ENCODE assay signal across 14 cellular contexts in the genomic region with DNA sequence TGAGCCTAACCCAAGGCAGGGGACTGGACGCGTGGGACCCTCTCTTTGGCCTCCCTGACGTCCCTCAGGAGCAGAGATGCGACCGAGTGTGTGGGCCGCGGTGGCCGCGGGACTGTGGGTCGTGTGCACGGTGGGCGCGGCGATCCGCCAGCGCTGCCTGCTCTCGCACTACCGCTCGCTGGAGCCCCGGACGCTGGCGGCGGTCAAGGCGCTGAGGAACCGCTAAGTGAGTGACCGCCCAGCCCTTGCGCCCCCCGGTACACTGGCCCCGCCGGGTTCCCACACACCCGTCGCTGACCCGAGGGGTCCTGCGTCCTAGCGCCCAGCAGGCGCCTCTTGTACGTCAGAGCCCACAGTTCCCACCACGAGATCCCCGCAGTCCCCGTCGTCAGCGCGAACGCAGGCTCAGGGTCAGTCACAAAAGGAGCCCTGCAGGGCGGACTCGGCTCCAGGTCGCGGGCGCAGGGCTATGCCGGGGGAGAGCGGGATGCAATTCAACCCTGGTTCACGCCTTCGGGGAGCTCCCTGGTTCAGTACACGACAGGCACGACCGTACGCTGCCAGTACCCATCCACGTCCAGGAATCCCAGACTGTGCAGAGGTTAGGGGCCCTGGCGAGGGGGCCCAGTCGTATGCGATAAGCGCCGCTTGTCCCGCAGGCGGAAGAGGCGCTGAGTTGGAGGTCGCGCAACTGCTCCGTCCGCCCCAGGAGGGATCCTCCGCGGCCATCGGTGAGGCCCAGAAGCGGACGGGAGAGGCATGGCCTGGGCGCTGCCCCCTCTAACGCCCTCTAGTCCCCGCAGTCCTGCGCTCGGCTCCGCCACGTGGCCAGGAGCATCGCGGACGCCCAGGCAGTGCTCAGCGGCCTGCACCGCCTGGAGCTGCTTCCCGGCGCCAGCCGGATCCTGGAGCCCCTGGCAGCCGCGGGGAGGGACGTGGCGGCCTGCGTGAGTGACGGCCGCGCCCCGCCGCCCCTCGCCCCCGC. TPM values are rescaled to one million over a fixed set of nuclear protein-coding genes. Genes with fewer than 3 reads are reported as not detected.
DNase-seq lines count a peak whose midpoint lies in the region; ATAC-seq, FAIRE-seq and TF ChIP-seq lines count a peak whose summit lies in the region.
"Had no signal": no experiment of that assay in that cellular context is flagged by ENCODE, and none has a peak within 500 bp of the region (broad histone marks: within the 10 kb centered on the region; RNA-seq: fewer than 3 reads in every experiment).

No MANE protein-coding gene starts in this region.

- H3K27ac ChIP-seq in K562 (ENCODE audit: extremely low read depth, low read depth, low read length), result no peak overlapping the region
- H3K27ac ChIP-seq in left lung, result no peak overlapping the region
- no peak overlapping the region for H3K27ac ChIP-seq in smooth muscle cell (ENCODE audit: low read depth)
- H3K27ac ChIP-seq in ovary, result no peak overlapping the region
- no peak overlapping the region for H3K27ac ChIP-seq in ascending aorta
- H3K27ac ChIP-seq: C4-2B, skin epidermis had no signal

- no peaks in the 10 kb centered on the region for H3K79me2 ChIP-seq in K562 (ENCODE audit: control insufficient read depth, insufficient read depth, low read length)
- no peaks in the 10 kb centered on the region for H3K79me2 ChIP-seq in smooth muscle cell (ENCODE audit: low read depth)

- BruUV-seq in K562 (replicated peaks; lab: Mats Ljungman, UMichigan), result no TSS peak

- TF ChIP-seq EP300 in K562 (IDR thresholded peaks at IDR 0.05; ENCODE audit: low read length) (no peak), ovary (IDR thresholded peaks at IDR 0.05) (no peak)

- no peaks in the 10 kb centered on the region for H3K36me3 ChIP-seq in K562 (ENCODE audit: control insufficient read depth, insufficient read depth, low read length)
- H3K36me3 ChIP-seq in left lung, result no peaks in the 10 kb centered on the region
- no peaks in the 10 kb centered on the region for H3K36me3 ChIP-seq in smooth muscle cell (ENCODE audit: low read depth)
- no peaks in the 10 kb centered on the region for H3K36me3 ChIP-seq in ovary
- no peaks in the 10 kb centered on the region for H3K36me3 ChIP-seq in ascending aorta

- POLR2A ChIA-PET in K562 (lab: Yijun Ruan, JAX), result no interaction called here

- no peak overlapping the region for H3K4me2 ChIP-seq in K562 (ENCODE audit: insufficient read depth, low read length)
- peak overlapping the region; percentile 65 for H3K4me2 ChIP-seq in smooth muscle cell

- intact Hi-C loops in K562 (cut with micrococcal nuclease) (no loop called here), left lung (cut with DNase I) (no loop called here), ovary (cut with DNase I) (no loop called here), ascending aorta (cut with DNase I) (no loop called here)

- H3K27me3 Mint-ChIP-seq in activated T-cell treated with anti-CD3 and anti-CD28 coated beads, Interleukin-2, amount 50 U/mL, for 4 hours (ENCODE audit: low read depth), result peaks cover 49% of the 10 kb centered on the region
- H3K27me3 Mint-ChIP-seq in activated T-cell treated with anti-CD3 and anti-CD28 coated beads, Interleukin-2, amount 50 U/mL, for 24 hours, result peaks cover 45% of the 10 kb centered on the region

- CTCF ChIA-PET in K562 (lab: Yijun Ruan, JAX; ENCODE audit: low intra/inter-chr PET ratio), result no interaction called here

- WGBS in K562 (ENCODE audit: insufficient coverage, low coverage, missing lambda C conversion rate), result 87% methylated on average over 41 of the region's 102 CpGs
- WGBS in smooth muscle cell (ENCODE audit: low lambda C conversion rate), result 7% methylated on average over 98 of the region's 102 CpGs
- WGBS in ovary, 3 donors, result 2% methylated on average over 72 to 102 of the region's 102 CpGs

- H3K27ac Mint-ChIP-seq in activated T-cell treated with anti-CD3 and anti-CD28 coated beads, Interleukin-2, amount 50 U/mL, for 24 hours, result no peak overlapping the region

- TF ChIP-seq POLR2A in K562 (conservative IDR thresholded peaks at IDR 0.05), result no peak
- no peak for TF ChIP-seq POLR2A in ovary (IDR thresholded peaks at IDR 0.05)

- no peak overlapping the region for H3K4me3 Mint-ChIP-seq in activated T-cell treated with anti-CD3 and anti-CD28 coated beads, Interleukin-2, amount 50 U/mL, for 4 hours
- H3K4me3 Mint-ChIP-seq in activated T-cell treated with anti-CD3 and anti-CD28 coated beads, Interleukin-2, amount 50 U/mL, for 24 hours, result no peak overlapping the region

- DNase-seq in activated T-cell treated with anti-CD3 and anti-CD28 coated beads, Interleukin-2, amount 50 U/mL, for 4 hours, result no peak
- no peak for DNase-seq in activated T-cell treated with anti-CD3 and anti-CD28 coated beads, Interleukin-2, amount 50 U/mL, for 24 hours
- no peak for DNase-seq in K562 (ENCODE audit: extremely low read depth in 1 of 4, low spot score in 3 of 4)
- DNase-seq in left lung, result peak in 1 of 2 donors; percentile 80
- no peak for DNase-seq in smooth muscle cell (lab: John Stamatoyannopoulos, UW; ENCODE audit: unreplicated experiment)
- no peak for DNase-seq in ovary
- no peak for DNase-seq in ascending aorta (ENCODE audit: low spot score in 2 of 2)
- DNase-seq in germinal center (ENCODE audit: low spot score), result no peak
- DNase-seq: activated T-cell treated with anti-CD3 and anti-CD28 coated beads, Interleukin-2, amount 50 U/mL, for 1 hour; NCI-H1694 had no signal

- TF ChIP-seq CTCF in K562 (IDR thresholded peaks at IDR 0.05 in 2 of 3, conservative IDR thresholded peaks at IDR 0.05 in 1 of 3; ENCODE audit: insufficient read depth in 2 of 3, low read depth in 1 of 3, low read length in 3 of 3) (no peak), left lung (IDR thresholded peaks at IDR 0.05) (no peak), smooth muscle cell (IDR thresholded peaks at IDR 0.05; ENCODE audit: borderline replicate concordance, insufficient read depth, poor library complexity, severe bottlenecking) (no peak), ovary (IDR thresholded peaks at IDR 0.05) (no peak), ascending aorta (IDR thresholded peaks at IDR 0.05) (no peak)

- no peaks in the 10 kb centered on the region for H3K36me3 Mint-ChIP-seq in activated T-cell treated with anti-CD3 and anti-CD28 coated beads, Interleukin-2, amount 50 U/mL, for 4 hours (ENCODE audit: insufficient read depth)
- no peaks in the 10 kb centered on the region for H3K36me3 Mint-ChIP-seq in activated T-cell treated with anti-CD3 and anti-CD28 coated beads, Interleukin-2, amount 50 U/mL, for 24 hours (ENCODE audit: low read depth)

- H3K27me3 ChIP-seq in K562 (ENCODE audit: control insufficient read depth in 2 of 2, insufficient read depth in 2 of 2, low read length in 2 of 2) (no peaks in the 10 kb centered on the region), left lung (peaks cover 53 to 76% of the 10 kb centered on the region in 2 donors), smooth muscle cell (ENCODE audit: low read depth) (peaks cover 51% of the 10 kb centered on the region), ovary (no peaks in the 10 kb centered on the region), ascending aorta (no peaks in the 10 kb centered on the region)

- no peaks in the 10 kb centered on the region for H3K9me1 ChIP-seq in K562 (ENCODE audit: control insufficient read depth, insufficient read depth, low read length)

- H3K4me1 Mint-ChIP-seq in activated T-cell treated with anti-CD3 and anti-CD28 coated beads, Interleukin-2, amount 50 U/mL, for 4 hours (ENCODE audit: low read depth), result peaks cover 7% of the 10 kb centered on the region
- peaks cover 10% of the 10 kb centered on the region for H3K4me1 Mint-ChIP-seq in activated T-cell treated with anti-CD3 and anti-CD28 coated beads, Interleukin-2, amount 50 U/mL, for 24 hours (ENCODE audit: low read depth)

- FAIRE-seq in K562 (lab: Jason Lieb, UNC), result no peak
- FAIRE-seq: GM19239 had no signal

- TF ChIP-seq RAD21 in K562 (CRISPR knock-in tag; conservative IDR thresholded peaks at IDR 0.05 in 1 of 2, IDR thresholded peaks at IDR 0.05 in 1 of 2), result no peak

- no peaks in the 10 kb centered on the region for H3F3A ChIP-seq in smooth muscle cell (ENCODE audit: low read depth)

- no peaks in the 10 kb centered on the region for H3K9me3 Mint-ChIP-seq in activated T-cell treated with anti-CD3 and anti-CD28 coated beads, Interleukin-2, amount 50 U/mL, for 4 hours
- no peaks in the 10 kb centered on the region for H3K9me3 Mint-ChIP-seq in activated T-cell treated with anti-CD3 and anti-CD28 coated beads, Interleukin-2, amount 50 U/mL, for 24 hours

- in situ Hi-C loops in K562 (cut with MboI), result no loop called here

- H4K20me1 ChIP-seq in K562 (replicated peaks; ENCODE audit: control insufficient read depth, insufficient read depth, low read length), result no peaks in the 10 kb centered on the region
- no peaks in the 10 kb centered on the region for H4K20me1 ChIP-seq in smooth muscle cell (ENCODE audit: low read depth)

- H3K9me3 ChIP-seq in K562 (replicated peaks; ENCODE audit: control insufficient read depth, insufficient read depth, low read depth, low read length), result no peaks in the 10 kb centered on the region
- no peaks in the 10 kb centered on the region for H3K9me3 ChIP-seq in left lung
- H3K9me3 ChIP-seq in smooth muscle cell (replicated peaks; ENCODE audit: low read depth), result no peaks in the 10 kb centered on the region
- no peaks in the 10 kb centered on the region for H3K9me3 ChIP-seq in ovary
- no peaks in the 10 kb centered on the region for H3K9me3 ChIP-seq in ascending aorta

- ATAC-seq in activated T-cell treated with anti-CD3 and anti-CD28 coated beads, Interleukin-2, amount 50 U/mL, for 4 hours, result peak; percentile 34 to 42
- ATAC-seq in K562 (no peak), left lung (peak; percentile 72)

- H3K4me3 ChIP-seq in K562 (no peak overlapping the region), left lung (no peak overlapping the region), smooth muscle cell (peak overlapping the region; percentile 4), ovary (no peak overlapping the region), ascending aorta (no peak overlapping the region)
- H3K4me3 ChIP-seq: skin epidermis had no signal

- H2AFZ ChIP-seq in K562 (ENCODE audit: low read depth, low read length) (no peak overlapping the region), smooth muscle cell (ENCODE audit: low read depth) (peak overlapping the region; percentile 31)

- no peak overlapping the region for H3K9ac ChIP-seq in K562 (ENCODE audit: insufficient read depth in 1 of 2, low read depth in 2 of 2, low read length in 2 of 2)
- no peak overlapping the region for H3K9ac ChIP-seq in smooth muscle cell (ENCODE audit: low read depth)

- H3K4me1 ChIP-seq in K562 (replicated peaks in 1 of 2; ENCODE audit: control insufficient read depth in 2 of 2, insufficient read depth in 2 of 2, low read length in 2 of 2) (peaks cover 0 to 22% of the 10 kb centered on the region in 2 experiments; a peak in 2 of 5 replicates), left lung (peaks cover 3 to 8% of the 10 kb centered on the region in 2 donors), smooth muscle cell (ENCODE audit: low read depth) (no peaks in the 10 kb centered on the region), ovary (ENCODE audit: insufficient read depth) (peaks cover 2% of the 10 kb centered on the region), ascending aorta (no peaks in the 10 kb centered on the region)

RNA-seq across cellular contexts. Expression of a gene that starts 3.6 kb away (rescaled TPM):
- total RNA-seq in activated T-cell treated with anti-CD3 and anti-CD28 coated beads, Interleukin-2, amount 50 U/mL, for 4 hours, result not detected
- not detected in 2 replicates for total RNA-seq in K562 (2011; cell fraction: chromatin; rRNA removed; ENCODE audit: low replicate concordance)
- total RNA-seq in K562 (2011; cell fraction: nucleolus; rRNA removed), result not detected in 2 replicates
- not detected in 2 replicates for total RNA-seq in K562 (2011; cell fraction: nucleoplasm; rRNA removed)
- total RNA-seq in K562 (2014; rRNA removed) (not detected in 2 replicates), K562 (2014; rRNA removed; fragmentation: Illumina TruSeq; extraction: Trizol) (not detected in 2 replicates), K562 (2015; rRNA removed; fragmentation: Illumina TruSeq; extraction: Trizol) (not detected in 2 replicates), K562 (2021) (not detected in 2 replicates), left lung (not detected), smooth muscle cell (not detected in 2 replicates), ovary (not detected), ascending aorta (not detected)
- polyA plus RNA-seq in K562 (2011; rRNA removed) (not detected in 2 replicates), K562 (2014; fragmentation: Illumina TruSeq; extraction: Trizol) (not detected in 2 replicates), K562 (2014; fragmentation: Nextera tagmentation; extraction: Ambion mirVana) (not detected), K562 (2014; rRNA removed) (not detected in 2 replicates), smooth muscle cell (not detected in 2 replicates), ovary (not detected)
- polyA plus RNA-seq in K562 (2011; cell fraction: cytosol; rRNA removed), result not detected in 2 replicates
- not detected in 2 replicates for polyA plus RNA-seq in K562 (2011; cell fraction: nucleus; rRNA removed)
- polyA plus RNA-seq in K562 (2012), result not detected in 2 replicates
- not detected in 2 replicates for polyA minus RNA-seq in K562 (2011; rRNA and poly(A)+ RNA removed)
- polyA minus RNA-seq in K562 (2011; cell fraction: cytosol; rRNA and poly(A)+ RNA removed), result not detected in 2 replicates
- polyA minus RNA-seq in K562 (2011; cell fraction: nucleus; rRNA and poly(A)+ RNA removed), result not detected in 2 replicates
- total RNA-seq: lower leg skin had no signal

RNA-seq across cellular contexts. Expression of a gene that starts 15.9 kb away (rescaled TPM):
- not detected for total RNA-seq in activated T-cell treated with anti-CD3 and anti-CD28 coated beads, Interleukin-2, amount 50 U/mL, for 4 hours
- not detected in 2 replicates for total RNA-seq in K562 (2011; cell fraction: chromatin; rRNA removed; ENCODE audit: low replicate concordance)
- total RNA-seq in K562 (2011; cell fraction: nucleolus; rRNA removed), result not detected in 2 replicates
- total RNA-seq in K562 (2011; cell fraction: nucleoplasm; rRNA removed), result not detected in 2 replicates
- total RNA-seq in K562 (2014; rRNA removed) (not detected in 2 replicates), K562 (2014; rRNA removed; fragmentation: Illumina TruSeq; extraction: Trizol) (not detected in 2 replicates), K562 (2015; rRNA removed; fragmentation: Illumina TruSeq; extraction: Trizol) (not detected in 2 replicates), K562 (2021) (not detected in 2 replicates), left lung (not detected), smooth muscle cell (not detected in 2 replicates), ovary (under 1 TPM in 2 of 7 donors, not detected in 5; 0.17 to 0.23 TPM), ascending aorta (not detected)
- polyA plus RNA-seq in K562 (2011; rRNA removed) (not detected in 2 replicates), K562 (2014; fragmentation: Illumina TruSeq; extraction: Trizol) (not detected in 2 replicates), K562 (2014; fragmentation: Nextera tagmentation; extraction: Ambion mirVana) (not detected), K562 (2014; rRNA removed) (not detected in 2 replicates), smooth muscle cell (0.15 TPM in 1 of 2 replicates, not detected in the other), ovary (not detected)
- polyA plus RNA-seq in K562 (2011; cell fraction: cytosol; rRNA removed), result not detected in 2 replicates
- polyA plus RNA-seq in K562 (2011; cell fraction: nucleus; rRNA removed), result not detected in 2 replicates
- polyA plus RNA-seq in K562 (2012), result not detected in 2 replicates
- not detected in 2 replicates for polyA minus RNA-seq in K562 (2011; rRNA and poly(A)+ RNA removed)
- polyA minus RNA-seq in K562 (2011; cell fraction: cytosol; rRNA and poly(A)+ RNA removed), result not detected in 2 replicates
- polyA minus RNA-seq in K562 (2011; cell fraction: nucleus; rRNA and poly(A)+ RNA removed), result not detected in 2 replicates
- total RNA-seq: lower leg skin had no signal

RNA-seq across cellular contexts. Expression of a gene that starts 19.8 kb away (rescaled TPM):
- not detected for total RNA-seq in activated T-cell treated with anti-CD3 and anti-CD28 coated beads, Interleukin-2, amount 50 U/mL, for 4 hours
- total RNA-seq in K562 (2011; cell fraction: chromatin; rRNA removed; ENCODE audit: low replicate concordance), result not detected in 2 replicates
- total RNA-seq in K562 (2011; cell fraction: nucleolus; rRNA removed), result not detected in 2 replicates
- total RNA-seq in K562 (2011; cell fraction: nucleoplasm; rRNA removed), result not detected in 2 replicates
- total RNA-seq in K562 (2014; rRNA removed) (not detected in 2 replicates), K562 (2014; rRNA removed; fragmentation: Illumina TruSeq; extraction: Trizol) (not detected in 2 replicates), K562 (2015; rRNA removed; fragmentation: Illumina TruSeq; extraction: Trizol) (not detected in 2 replicates), K562 (2021) (not detected in 2 replicates), left lung (not detected), smooth muscle cell (not detected in 2 replicates), ovary (not detected), ascending aorta (not detected)
- polyA plus RNA-seq in K562 (2011; rRNA removed) (not detected in 2 replicates), K562 (2014; fragmentation: Illumina TruSeq; extraction: Trizol) (not detected in 2 replicates), K562 (2014; fragmentation: Nextera tagmentation; extraction: Ambion mirVana) (not detected), K562 (2014; rRNA removed) (not detected in 2 replicates), smooth muscle cell (0.34 TPM in 1 of 2 replicates, not detected in the other), ovary (not detected)
- not detected in 2 replicates for polyA plus RNA-seq in K562 (2011; cell fraction: cytosol; rRNA removed)
- polyA plus RNA-seq in K562 (2011; cell fraction: nucleus; rRNA removed), result not detected in 2 replicates
- not detected in 2 replicates for polyA plus RNA-seq in K562 (2012)
- not detected in 2 replicates for polyA minus RNA-seq in K562 (2011; rRNA and poly(A)+ RNA removed)
- polyA minus RNA-seq in K562 (2011; cell fraction: cytosol; rRNA and poly(A)+ RNA removed), result not detected in 2 replicates
- polyA minus RNA-seq in K562 (2011; cell fraction: nucleus; rRNA and poly(A)+ RNA removed), result not detected in 2 replicates
- total RNA-seq: lower leg skin had no signal

RNA-seq across cellular contexts. Expression of a gene that starts 31.6 kb away (rescaled TPM):
- not detected for total RNA-seq in activated T-cell treated with anti-CD3 and anti-CD28 coated beads, Interleukin-2, amount 50 U/mL, for 4 hours
- not detected in 2 replicates for total RNA-seq in K562 (2011; cell fraction: chromatin; rRNA removed; ENCODE audit: low replicate concordance)
- not detected in 2 replicates for total RNA-seq in K562 (2011; cell fraction: nucleolus; rRNA removed)
- total RNA-seq in K562 (2011; cell fraction: nucleoplasm; rRNA removed), result not detected in 2 replicates
- total RNA-seq in K562 (2014; rRNA removed) (not detected in 2 replicates), K562 (2014; rRNA removed; fragmentation: Illumina TruSeq; extraction: Trizol) (not detected in 2 replicates), K562 (2015; rRNA removed; fragmentation: Illumina TruSeq; extraction: Trizol) (not detected in 2 replicates), K562 (2021) (not detected in 2 replicates), left lung (not detected), smooth muscle cell (not detected in 2 replicates), ovary (not detected), ascending aorta (not detected)
- polyA plus RNA-seq in K562 (2011; rRNA removed) (not detected in 2 replicates), K562 (2014; fragmentation: Illumina TruSeq; extraction: Trizol) (not detected in 2 replicates), K562 (2014; fragmentation: Nextera tagmentation; extraction: Ambion mirVana) (not detected), K562 (2014; rRNA removed) (not detected in 2 replicates), smooth muscle cell (not detected in 2 replicates), ovary (not detected)
- polyA plus RNA-seq in K562 (2011; cell fraction: cytosol; rRNA removed), result not detected in 2 replicates
- polyA plus RNA-seq in K562 (2011; cell fraction: nucleus; rRNA removed), result not detected in 2 replicates
- polyA plus RNA-seq in K562 (2012), result not detected in 2 replicates
- polyA minus RNA-seq in K562 (2011; rRNA and poly(A)+ RNA removed), result not detected in 2 replicates
- not detected in 2 replicates for polyA minus RNA-seq in K562 (2011; cell fraction: cytosol; rRNA and poly(A)+ RNA removed)
- polyA minus RNA-seq in K562 (2011; cell fraction: nucleus; rRNA and poly(A)+ RNA removed), result not detected in 2 replicates
- total RNA-seq: lower leg skin had no signal

RNA-seq across cellular contexts. Expression of a gene that starts 56.1 kb away (rescaled TPM):
- 1 to 10 TPM; 4.2 to 6.7 (median 6.6) TPM for total RNA-seq in activated T-cell treated with anti-CD3 and anti-CD28 coated beads, Interleukin-2, amount 50 U/mL, for 4 hours
- 2.3 and 5.9 TPM in 2 replicates for total RNA-seq in K562 (2011; cell fraction: chromatin; rRNA removed; ENCODE audit: low replicate concordance)
- 10.0 and 11.3 TPM in 2 replicates for total RNA-seq in K562 (2011; cell fraction: nucleolus; rRNA removed)
- total RNA-seq in K562 (2011; cell fraction: nucleoplasm; rRNA removed), result 5.9 and 6.6 TPM in 2 replicates
- total RNA-seq in K562 (2014; rRNA removed), result 3.8 and 5.0 TPM in 2 replicates
- total RNA-seq in K562 (2014; rRNA removed; fragmentation: Illumina TruSeq; extraction: Trizol), result 0.44 and 0.45 TPM in 2 replicates
- total RNA-seq in K562 (2015; rRNA removed; fragmentation: Illumina TruSeq; extraction: Trizol), result 1.1 and 1.3 TPM in 2 replicates
- total RNA-seq in K562 (2021), result 10.6 and 10.7 TPM in 2 replicates
- 0.52 and 1.0 TPM in 2 replicates for polyA plus RNA-seq in K562 (2011; rRNA removed)
- 1.9 and 4.7 TPM in 2 replicates for polyA plus RNA-seq in K562 (2011; cell fraction: cytosol; rRNA removed)
- polyA plus RNA-seq in K562 (2011; cell fraction: nucleus; rRNA removed), result 2.7 and 3.9 TPM in 2 replicates
- polyA plus RNA-seq in K562 (2012), result 4.1 and 4.7 TPM in 2 replicates
- polyA plus RNA-seq in K562 (2014; fragmentation: Illumina TruSeq; extraction: Trizol), result 1.3 and 2.1 TPM in 2 replicates
- under 1 TPM; 0.13 TPM for polyA plus RNA-seq in K562 (2014; fragmentation: Nextera tagmentation; extraction: Ambion mirVana)
- polyA plus RNA-seq in K562 (2014; rRNA removed), result 3.9 and 4.6 TPM in 2 replicates
- 0.98 and 1.0 TPM in 2 replicates for polyA minus RNA-seq in K562 (2011; rRNA and poly(A)+ RNA removed)
- polyA minus RNA-seq in K562 (2011; cell fraction: cytosol; rRNA and poly(A)+ RNA removed), result 2.8 and 5.5 TPM in 2 replicates
- 2.7 and 3.8 TPM in 2 replicates for polyA minus RNA-seq in K562 (2011; cell fraction: nucleus; rRNA and poly(A)+ RNA removed)
- total RNA-seq in left lung, result 1 to 10 TPM; 1.0 to 2.3 TPM
- total RNA-seq in smooth muscle cell, result 0.36 and 0.76 TPM in 2 replicates
- polyA plus RNA-seq in smooth muscle cell, result 2.1 and 3.2 TPM in 2 replicates
- total RNA-seq in ovary, result 1 to 10 TPM in 4 of 7 donors, under 1 TPM in 3; 0.12 to 2.2 (median 1.2) TPM
- polyA plus RNA-seq in ovary, result 1 to 10 TPM in 1 of 2 donors, under 1 TPM in 1; 0.40 to 1.2 TPM
- total RNA-seq in ascending aorta, result not detected
